ENCODE assay signal across 2 cellular contexts in genomic region chr12:108571604-108572165, GRCh38.
TF ChIP-seq lines count a peak whose summit lies in the region.

No MANE protein-coding gene starts in this region.

TF ChIP-seq in SK-N-SH, 30 proteins besides CTCF, POLR2A, EP300 and RAD21:
- no peak for TF ChIP-seq TEAD4 (IDR thresholded peaks at IDR 0.05; ENCODE audit: borderline replicate concordance, insufficient read depth)
- TF ChIP-seq REST (IDR thresholded peaks at IDR 0.05; ENCODE audit: low read depth, low read length) = no peak
- no peak for TF ChIP-seq NRF1 (IDR thresholded peaks at IDR 0.05; ENCODE audit: low read depth, low read length)
- TF ChIP-seq EZH2phosphoT487 (IDR thresholded peaks at IDR 0.05; ENCODE audit: borderline replicate concordance, low read depth) = no peak
- no peak for TF ChIP-seq RCOR1 (IDR thresholded peaks at IDR 0.05; ENCODE audit: low read length)
- TF ChIP-seq FOXJ3 (CRISPR knock-in tag; IDR thresholded peaks at IDR 0.05) = no peak
- TF ChIP-seq MXI1 (IDR thresholded peaks at IDR 0.05; ENCODE audit: low read depth, low read length) = no peak
- no peak for TF ChIP-seq PBX3 (IDR thresholded peaks at IDR 0.05)
- TF ChIP-seq JUND (IDR thresholded peaks at IDR 0.05) = no peak
- no peak for TF ChIP-seq NFIC (IDR thresholded peaks at IDR 0.05; ENCODE audit: borderline replicate concordance)
- no peak for TF ChIP-seq GATA2 (CRISPR knock-in tag; IDR thresholded peaks at IDR 0.05)
- TF ChIP-seq ZBTB33 (IDR thresholded peaks at IDR 0.05; ENCODE audit: borderline replicate concordance, low read depth) = no peak
- TF ChIP-seq SMC3 (IDR thresholded peaks at IDR 0.05; ENCODE audit: low read depth, low read length) = no peak
- TF ChIP-seq IRF3 (IDR thresholded peaks at IDR 0.05; ENCODE audit: low read depth, low read length) = no peak
- TF ChIP-seq MAX (IDR thresholded peaks at IDR 0.05; ENCODE audit: low read depth) = no peak
- TF ChIP-seq USF1 (IDR thresholded peaks at IDR 0.05; ENCODE audit: borderline replicate concordance, low read depth) = no peak
- no peak for TF ChIP-seq SIN3A (IDR thresholded peaks at IDR 0.05; ENCODE audit: borderline replicate concordance, low read depth, low read length)
- no peak for TF ChIP-seq USF2 (IDR thresholded peaks at IDR 0.05; ENCODE audit: borderline replicate concordance, low read depth, low read length)
- no peak for TF ChIP-seq RFX5 (IDR thresholded peaks at IDR 0.05; ENCODE audit: low read length)
- TF ChIP-seq TAF1 (IDR thresholded peaks at IDR 0.05; ENCODE audit: borderline replicate concordance, low read depth, low read length) = no peak

TF ChIP-seq in GM23338, 12 proteins besides CTCF, POLR2A, EP300 and RAD21:
- TF ChIP-seq NANOG (IDR thresholded peaks at IDR 0.05; ENCODE audit: borderline replicate concordance) (no peak), ETS1 (IDR thresholded peaks at IDR 0.05) (no peak), ZNF331 (CRISPR knock-in tag; IDR thresholded peaks at IDR 0.05; ENCODE audit: low read depth) (no peak), ZNF114 (CRISPR knock-in tag; IDR thresholded peaks at IDR 0.05) (no peak)
